22 cellular contexts compared by ENCODE assay signal in genomic region chr5:174073088-174073487, GRCh38. TPM values are rescaled to one million over a fixed set of nuclear protein-coding genes. Genes with fewer than 3 reads are reported as not detected.
DNase-seq lines count a peak whose midpoint lies in the region; ATAC-seq, FAIRE-seq and TF ChIP-seq lines count a peak whose summit lies in the region.
"Had no signal": no experiment of that assay in that cellular context is flagged by ENCODE, and none has a peak within 500 bp of the region (broad histone marks: within the 10 kb centered on the region; RNA-seq: fewer than 3 reads in every experiment).

No MANE protein-coding gene starts in this region.

- in situ Hi-C loops in G401 (cut with HindIII; ENCODE audit: low sequenced_read_pairs): no loop called here

- H3K27me3 ChIP-seq in astrocyte (ENCODE audit: insufficient read depth, low read length): no peaks in the 10 kb centered on the region
- H3K27me3 ChIP-seq in neural progenitor cell: no peaks in the 10 kb centered on the region

- no peaks in the 10 kb centered on the region for H3F3A ChIP-seq in neural progenitor cell (ENCODE audit: low read depth)

- no peak overlapping the region for H3K4me3 ChIP-seq in A549
- no peak overlapping the region for H3K4me3 ChIP-seq in astrocyte (ENCODE audit: insufficient read depth, low read depth, low read length)
- no peak overlapping the region for H3K4me3 ChIP-seq in neural progenitor cell
- H3K4me3 ChIP-seq: GM23338 had no signal

- no peaks in the 10 kb centered on the region for H3K79me2 ChIP-seq in astrocyte (ENCODE audit: insufficient read depth, low read length)
- no peaks in the 10 kb centered on the region for H3K79me2 ChIP-seq in neural progenitor cell (ENCODE audit: low read depth)

- FAIRE-seq in A549 (lab: Jason Lieb, UNC): no peak
- FAIRE-seq in astrocyte (lab: Jason Lieb, UNC): no peak
- FAIRE-seq: GM12891, GM18507, GM19239 had no signal

- TF ChIP-seq EP300 in A549 (IDR thresholded peaks at IDR 0.05): no peak

- H3K4me1 ChIP-seq in A549 (no peaks in the 10 kb centered on the region), astrocyte (ENCODE audit: insufficient read depth, low read length) (no peaks in the 10 kb centered on the region), neural progenitor cell (no peaks in the 10 kb centered on the region)

- TF ChIP-seq POLR2A in A549 (IDR thresholded peaks at IDR 0.05; ENCODE audit: low read length): no peak

- H3K27me3 Mint-ChIP-seq in astrocyte (ENCODE audit: low read depth, unreplicated experiment) (peaks cover 42% of the 10 kb centered on the region), neural progenitor cell (ENCODE audit: insufficient read depth, low read depth) (peaks cover 9% of the 10 kb centered on the region)
- H3K27me3 Mint-ChIP-seq: CD4-positive, alpha-beta memory T cell had no signal

- WGBS in A549 (ENCODE audit: missing lambda C conversion rate): 28% methylated on average over 1 of the region's 1 CpG

- H3K36me3 ChIP-seq in astrocyte (ENCODE audit: insufficient read depth, low read length) (no peaks in the 10 kb centered on the region), neural progenitor cell (no peaks in the 10 kb centered on the region)

- H3K27ac ChIP-seq in A549 (no peak overlapping the region), astrocyte (ENCODE audit: low read depth, low read length) (no peak overlapping the region), neural progenitor cell (no peak overlapping the region)

- H3K4me3 Mint-ChIP-seq in astrocyte (ENCODE audit: unreplicated experiment) (no peak overlapping the region), neural progenitor cell (no peak overlapping the region)
- H3K4me3 Mint-ChIP-seq: CD4-positive, alpha-beta memory T cell; GM23338; H9 had no signal

- H3K9me3 Mint-ChIP-seq in astrocyte (ENCODE audit: unreplicated experiment): peaks cover 4% of the 10 kb centered on the region
- H3K9me3 Mint-ChIP-seq in neural progenitor cell: no peaks in the 10 kb centered on the region
- H3K9me3 Mint-ChIP-seq: CD4-positive, alpha-beta memory T cell; GM23338; H9 had no signal

- H3K4me1 Mint-ChIP-seq in astrocyte (ENCODE audit: low read depth, unreplicated experiment) (peaks cover 3% of the 10 kb centered on the region), neural progenitor cell (no peaks in the 10 kb centered on the region)
- H3K4me1 Mint-ChIP-seq: CD4-positive, alpha-beta memory T cell; GM23338; H9 had no signal

- H2AFZ ChIP-seq in astrocyte (ENCODE audit: low read depth, low read length): no peak overlapping the region
- H2AFZ ChIP-seq in neural progenitor cell (replicated peaks): no peak overlapping the region
- H2AFZ ChIP-seq: GM23338 had no signal

- CTCF ChIA-PET in A549 (lab: Yijun Ruan, JAX): interaction anchor here (0.9 to 1.7 kb wide), 4 partner anchors 10 to 455 kb away, joined by 3 to 5 read pairs (median 4); no protein-coding TSS in a partner anchor

- H3K9ac ChIP-seq in astrocyte (ENCODE audit: low read length) (no peak overlapping the region), neural progenitor cell (no peak overlapping the region)

- ATAC-seq in A549: no peak
- ATAC-seq: GM23338, HCT116 had no signal

- TF ChIP-seq CTCF in A549 (IDR thresholded peaks at IDR 0.05) (no peak), astrocyte (IDR thresholded peaks at IDR 0.05; ENCODE audit: insufficient read depth, low read depth, low read length) (no peak), neural progenitor cell (IDR thresholded peaks at IDR 0.05) (no peak)

- H3K4me2 ChIP-seq in A549 (no peak overlapping the region), astrocyte (ENCODE audit: low read length) (no peak overlapping the region), neural progenitor cell (no peak overlapping the region)
- H3K4me2 ChIP-seq: GM23338 had no signal

- DNase-seq in A549 (ENCODE audit: low read depth in 1 of 2, low spot score in 1 of 2) (no peak), G401 (ENCODE audit: low spot score) (peak; percentile 44), astrocyte (ENCODE audit: low read depth) (peak; percentile 18), cerebellar cortex (ENCODE audit: low spot score) (peak; percentile 34), neural progenitor cell (ENCODE audit: low spot score) (no peak)
- DNase-seq in NK-92 treated with Interleukin-12 subunit alpha and Interleukin-12 subunit beta, amount 100 ng/mL, for 24 hours (lab: John Stamatoyannopoulos, UW): no peak
- DNase-seq in activated naive CD4-positive, alpha-beta T cell treated with anti-CD3 and anti-CD28 coated beads, Interleukin-2, amount 50 U/mL, for 16 hours: no peak
- DNase-seq: 8988T; Calu3; CD4-positive, alpha-beta memory T cell; COR-L47; DMS153; DND-41; EL; GF-D8; H9 had no signal

- H4K20me1 ChIP-seq in astrocyte (ENCODE audit: insufficient read depth, low read length) (no peaks in the 10 kb centered on the region), neural progenitor cell (ENCODE audit: low read depth) (no peaks in the 10 kb centered on the region)

- TF ChIP-seq RAD21 in A549 (conservative IDR thresholded peaks at IDR 0.05 in 1 of 2, IDR thresholded peaks at IDR 0.05 in 1 of 2): no peak

- H3K27ac Mint-ChIP-seq in astrocyte (ENCODE audit: unreplicated experiment) (no peak overlapping the region), neural progenitor cell (no peak overlapping the region)
- H3K27ac Mint-ChIP-seq: CD4-positive, alpha-beta memory T cell; GM23338; H9 had no signal

- POLR2A ChIA-PET in A549 (lab: Yijun Ruan, JAX): no interaction called here

- H3K9me3 ChIP-seq in A549: no peaks in the 10 kb centered on the region
- H3K9me3 ChIP-seq in astrocyte (ENCODE audit: insufficient read depth, low read depth, low read length): no peaks in the 10 kb centered on the region
- H3K9me3 ChIP-seq in neural progenitor cell (ENCODE audit: low read depth): no peaks in the 10 kb centered on the region

- H3K36me3 Mint-ChIP-seq in astrocyte (ENCODE audit: low read depth, unreplicated experiment) (no peaks in the 10 kb centered on the region), neural progenitor cell (no peaks in the 10 kb centered on the region)
- H3K36me3 Mint-ChIP-seq: CD4-positive, alpha-beta memory T cell had no signal

TF ChIP-seq in A549, 52 proteins besides CTCF, POLR2A, EP300 and RAD21:
- peak; percentile 82 for TF ChIP-seq MAFK (IDR thresholded peaks at IDR 0.05; ENCODE audit: partially characterized antibody)
- no peak for TF ChIP-seq RARB (CRISPR knock-in tag; IDR thresholded peaks at IDR 0.05)
- TF ChIP-seq BCL3 (IDR thresholded peaks at IDR 0.05): no peak
- TF ChIP-seq NFE2L2 (conservative IDR thresholded peaks at IDR 0.05; ENCODE audit: low read length): no peak
- TF ChIP-seq, protein P1, sequence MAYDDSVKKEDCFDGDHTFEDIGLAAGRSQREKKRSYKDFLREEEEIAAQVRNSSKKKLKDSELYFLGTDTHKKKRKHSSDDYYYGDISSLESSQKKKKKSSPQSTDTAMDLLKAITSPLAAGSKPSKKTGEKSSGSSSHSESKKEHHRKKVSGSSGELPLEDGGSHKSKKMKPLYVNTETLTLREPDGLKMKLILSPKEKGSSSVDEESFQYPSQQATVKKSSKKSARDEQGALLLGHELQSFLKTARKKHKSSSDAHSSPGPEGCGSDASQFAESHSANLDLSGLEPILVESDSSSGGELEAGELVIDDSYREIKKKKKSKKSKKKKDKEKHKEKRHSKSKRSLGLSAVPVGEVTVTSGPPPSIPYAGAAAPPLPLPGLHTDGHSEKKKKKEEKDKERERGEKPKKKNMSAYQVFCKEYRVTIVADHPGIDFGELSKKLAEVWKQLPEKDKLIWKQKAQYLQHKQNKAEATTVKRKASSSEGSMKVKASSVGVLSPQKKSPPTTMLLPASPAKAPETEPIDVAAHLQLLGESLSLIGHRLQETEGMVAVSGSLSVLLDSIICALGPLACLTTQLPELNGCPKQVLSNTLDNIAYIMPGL (CRISPR knock-in tag; IDR thresholded peaks at IDR 0.05; ENCODE audit: borderline replicate concordance): no peak
- no peak for TF ChIP-seq USF2 (IDR thresholded peaks at IDR 0.05)
- no peak for TF ChIP-seq ESRRA (IDR thresholded peaks at IDR 0.05; ENCODE audit: borderline replicate concordance, low read length)

RNA-seq across cellular contexts. Expression of gene NSG2, which starts 27.6 kb away (rescaled TPM):
- polyA plus RNA-seq in A549 (2011; rRNA removed) (0.05 and 0.06 TPM in 2 replicates), A549 (2017; fragmentation: RNase III; extraction: RNeasy Plus Mini Kit Qiagen cat#74134 plus additional on column Dnase treatment) (0.04 TPM in 1 of 3 replicates, not detected in the others)
- 0.03 TPM in 1 of 2 replicates, not detected in the other for polyA plus RNA-seq in A549 (2012; cell fraction: cytosol; rRNA removed)
- polyA plus RNA-seq in A549 (2012; cell fraction: nucleus; rRNA removed): 0.14 and 0.18 TPM in 2 replicates
- 0.12 TPM in 1 of 2 replicates, not detected in the other for polyA minus RNA-seq in A549 (2011; rRNA and poly(A)+ RNA removed)
- total RNA-seq in G401 (2014; rRNA removed; shearing (Covaris generic)): 0.85 TPM in 1 of 2 replicates, not detected in the other
- total RNA-seq in astrocyte (0.09 and 0.38 TPM in 2 replicates), neural progenitor cell (ENCODE audit: low replicate concordance) (0.11 and 0.22 TPM in 2 replicates)
- total RNA-seq: Calu3; CD4-positive, alpha-beta memory T cell; GM23338; H4; H9 had no signal
- polyA plus RNA-seq: CD4-positive, alpha-beta memory T cell had no signal

Comparison
In these comparisons a context has a peak if more than half of its experiments do, and no peak if none do; other contexts are left out.
1. DNase-seq: peak in G401 (single experiment), astrocyte (single experiment) and cerebellar cortex (single experiment); none in A549 (0 of 2), neural progenitor cell (single experiment), NK-92 treated with Interleukin-12 subunit alpha and Interleukin-12 subunit beta, amount 100 ng/mL, for 24 hours (single experiment) and activated naive CD4-positive, alpha-beta T cell treated with anti-CD3 and anti-CD28 coated beads, Interleukin-2, amount 50 U/mL, for 16 hours (single experiment).